In genomic region chr10:80540644-80541143, GRCh38 we compare ENCODE assay signal across 9 cellular contexts. TPM values are rescaled to one million over a fixed set of nuclear protein-coding genes. Genes with fewer than 3 reads are reported as not detected.
A peak's percentile ranks its signal among the peaks of the same experiment; 100 is the strongest.
DNase-seq lines count a peak whose midpoint lies in the region; ATAC-seq and TF ChIP-seq lines count a peak whose summit lies in the region.
"Had no signal": no experiment of that assay in that cellular context is flagged by ENCODE, and none has a peak within 500 bp of the region (broad histone marks: within the 10 kb centered on the region; RNA-seq: fewer than 3 reads in every experiment).

No MANE protein-coding gene starts in this region.

- H3K9ac ChIP-seq in neural progenitor cell: no peak overlapping the region

- H4K20me1 ChIP-seq in neural progenitor cell (ENCODE audit: low read depth): no peaks in the 10 kb centered on the region

- no peak overlapping the region for H3K27ac ChIP-seq in neural progenitor cell

- peaks cover 18% of the 10 kb centered on the region for H3K4me1 Mint-ChIP-seq in neural progenitor cell

- peaks cover 3% of the 10 kb centered on the region for H3K27me3 ChIP-seq in neural progenitor cell

- peaks cover 5% of the 10 kb centered on the region for H3K36me3 Mint-ChIP-seq in neural progenitor cell

- H3K4me3 Mint-ChIP-seq in neural progenitor cell: no peak overlapping the region

- peaks cover 9% of the 10 kb centered on the region for H3F3A ChIP-seq in neural progenitor cell (ENCODE audit: low read depth)

- H3K27me3 Mint-ChIP-seq in neural progenitor cell (ENCODE audit: insufficient read depth, low read depth): peaks cover 7% of the 10 kb centered on the region

- H3K9me3 ChIP-seq in neural progenitor cell (ENCODE audit: low read depth): no peaks in the 10 kb centered on the region

- ATAC-seq in GM18502 (IDR thresholded peaks at IDR 0.05; ENCODE audit: poor library complexity, unreplicated experiment): peak; percentile 73
- peak; percentile 47 for ATAC-seq in GM21447 (IDR thresholded peaks at IDR 0.05; ENCODE audit: unreplicated experiment)
- peak; percentile 66 for ATAC-seq in HG03432 (IDR thresholded peaks at IDR 0.05; ENCODE audit: unreplicated experiment)
- no peak for ATAC-seq in left lobe of liver

- TF ChIP-seq CTCF in neural progenitor cell (IDR thresholded peaks at IDR 0.05) (no peak), foreskin fibroblast (IDR thresholded peaks at IDR 0.05; ENCODE audit: low read depth, low read length) (no peak)

- H3K9me3 Mint-ChIP-seq in neural progenitor cell: peaks cover 4% of the 10 kb centered on the region

- H3K79me2 ChIP-seq in neural progenitor cell (ENCODE audit: low read depth): no peaks in the 10 kb centered on the region

- no peaks in the 10 kb centered on the region for H3K36me3 ChIP-seq in neural progenitor cell

- no peak overlapping the region for H3K27ac Mint-ChIP-seq in neural progenitor cell

- H3K4me1 ChIP-seq in neural progenitor cell: peaks cover 13% of the 10 kb centered on the region

- H3K4me2 ChIP-seq in neural progenitor cell: no peak overlapping the region

- H3K4me3 ChIP-seq in neural progenitor cell (no peak overlapping the region), foreskin fibroblast (ENCODE audit: low read depth in 1 of 2, low read length in 2 of 2) (no peak overlapping the region)

- no peak overlapping the region for H2AFZ ChIP-seq in neural progenitor cell (replicated peaks)

- DNase-seq in left lobe of liver (ENCODE audit: low spot score) (peak; percentile 35), neural progenitor cell (ENCODE audit: low spot score) (no peak), foreskin fibroblast (no peak), AML-193 (lab: John Stamatoyannopoulos, UW) (no peak), HuH-7.5 (ENCODE audit: low spot score) (no peak)

RNA-seq across cellular contexts. Expression of gene SH2D4B, which starts 3.0 kb away (rescaled TPM):
- total RNA-seq in left lobe of liver: not detected
- 0.06 and 0.11 TPM in 2 replicates for total RNA-seq in neural progenitor cell (ENCODE audit: low replicate concordance)
- total RNA-seq: kidney epithelial cell had no signal
